In the genomic region with DNA sequence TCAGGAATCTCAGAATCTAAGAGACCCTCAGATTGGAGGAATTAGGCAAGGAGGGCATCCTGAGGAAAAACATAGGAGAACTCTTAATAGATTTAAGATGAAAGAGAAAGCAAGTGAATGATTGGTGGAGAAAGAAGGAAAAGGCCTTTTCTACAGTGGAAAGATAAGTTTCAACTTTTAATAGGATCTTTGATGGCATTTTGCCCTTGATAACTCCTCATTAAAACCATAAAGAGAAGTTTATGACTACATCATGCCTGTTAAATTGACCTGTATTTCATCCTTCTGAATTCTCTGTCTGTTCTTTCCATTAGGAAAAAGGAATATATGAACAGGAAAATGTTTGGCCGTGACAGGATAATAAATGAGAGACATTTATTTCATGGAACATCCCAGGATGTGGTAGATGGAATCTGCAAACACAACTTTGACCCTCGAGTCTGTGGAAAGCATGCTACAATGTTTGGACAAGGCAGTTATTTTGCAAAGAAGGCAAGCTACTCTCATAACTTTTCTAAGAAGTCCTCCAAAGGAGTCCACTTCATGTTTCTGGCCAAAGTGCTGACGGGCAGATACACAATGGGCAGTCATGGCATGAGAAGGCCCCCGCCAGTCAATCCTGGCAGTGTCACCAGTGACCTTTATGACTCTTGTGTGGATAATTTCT, we compare ENCODE assay signal across 28 cellular contexts.
DNase-seq lines count a peak whose midpoint lies in the region; ATAC-seq and TF ChIP-seq lines count a peak whose summit lies in the region.
"Had no signal": no experiment of that assay in that cellular context is flagged by ENCODE, and none has a peak within 500 bp of the region (broad histone marks: within the 10 kb centered on the region; RNA-seq: fewer than 3 reads in every experiment).

No MANE protein-coding gene starts in this region.

- H3K4me1 Mint-ChIP-seq in dendritic cell treated with granulocyte-macrophage colony-stimulating factor and Interleukin-4, amounts not matched to agents 40 ng/mL and 50 ng/mL, for 4 days (ENCODE audit: low read depth): peaks cover 32% of the 10 kb centered on the region

- no peaks in the 10 kb centered on the region for H3K27me3 Mint-ChIP-seq in dendritic cell treated with granulocyte-macrophage colony-stimulating factor and Interleukin-4, amounts not matched to agents 40 ng/mL and 50 ng/mL, for 4 days
- H3K27me3 Mint-ChIP-seq: CD8-positive, alpha-beta memory T cell had no signal

- peak; percentile 51 for DNase-seq in EH (ENCODE audit: low read depth)
- no peak for DNase-seq in RWPE2 (ENCODE audit: low spot score)
- no peak for DNase-seq in iPS-NIHi7 (ENCODE audit: extremely low spot score)
- DNase-seq in coronary artery (ENCODE audit: low spot score): no peak
- DNase-seq: activated CD4-positive, alpha-beta T cell treated with anti-CD3 and anti-CD28 coated beads for 4 hours; activated CD8-positive, alpha-beta memory T cell treated with anti-CD3 and anti-CD28 coated beads, Interleukin-2, amount 50 U/mL, for 48 hours; amniotic stem cell; CD8-positive, alpha-beta memory T cell; effector CD4-positive, alpha-beta T cell; esophagus squamous epithelium; gastrocnemius medialis; GDM1; Kasumi-1; NCI-H1048; NCI-H2029 treated with DMSO at 0.1 percent for 48 hours; NCI-H446; occipital lobe; PC-3; SHP77 treated with DMSO at 0.1 percent for 48 hours; stimulated activated CD4-positive, alpha-beta T cell treated with anti-CD3 and anti-CD28 coated beads, Interleukin-4, amount 100 ng/mL, for 4 hours; stomach; SW 1271; transverse colon had no signal

- peak overlapping the region; percentile 45 for H3K27ac Mint-ChIP-seq in dendritic cell treated with granulocyte-macrophage colony-stimulating factor and Interleukin-4, amounts not matched to agents 40 ng/mL and 50 ng/mL, for 4 days

- H3K4me1 ChIP-seq in RWPE2 (ENCODE audit: insufficient read depth, poor library complexity, severe bottlenecking) (peaks cover 15% of the 10 kb centered on the region), neutrophil (ENCODE audit: control insufficient read depth in 1 of 2, insufficient read depth in 1 of 2, low read depth in 1 of 2, low read length in 1 of 2) (peaks cover 45 to 55% of the 10 kb centered on the region in 2 experiments)

- intact Hi-C loops in dendritic cell treated with granulocyte-macrophage colony-stimulating factor and Interleukin-4, amounts not matched to agents 40 ng/mL and 50 ng/mL, for 4 days (cut with micrococcal nuclease): loop anchor here (10.0 kb wide), 1 partner anchor 430 kb away; no protein-coding TSS in a partner anchor

- peak overlapping the region; percentile 38 for H3K27ac ChIP-seq in RWPE2 (ENCODE audit: poor library complexity, severe bottlenecking)
- peak overlapping the region; percentile 87 for H3K27ac ChIP-seq in neutrophil
- H3K27ac ChIP-seq in coronary artery: no peak overlapping the region
- H3K27ac ChIP-seq: esophagus squamous epithelium, gastrocnemius medialis had no signal

- no peak overlapping the region for H3K4me3 ChIP-seq in RWPE2 (ENCODE audit: severe bottlenecking)
- H3K4me3 ChIP-seq in neutrophil (ENCODE audit: low read depth in 1 of 2, low read length in 1 of 2): no peak overlapping the region
- H3K4me3 ChIP-seq in coronary artery: no peak overlapping the region
- H3K4me3 ChIP-seq: esophagus squamous epithelium, gastrocnemius medialis, lung, stomach, transverse colon had no signal

- ATAC-seq in RWPE2 (ENCODE audit: low read depth): no peak
- no peak for ATAC-seq in GM21576 (IDR thresholded peaks at IDR 0.05; ENCODE audit: unreplicated experiment)
- no peak for ATAC-seq in GM21447 (IDR thresholded peaks at IDR 0.05; ENCODE audit: unreplicated experiment)
- ATAC-seq: gastrocnemius medialis, PC-3 had no signal

- peaks cover 97% of the 10 kb centered on the region for H3K36me3 ChIP-seq in RWPE2 (ENCODE audit: low read depth)
- peaks cover 6% of the 10 kb centered on the region for H3K36me3 ChIP-seq in neutrophil

- no peak overlapping the region for H3K4me3 Mint-ChIP-seq in dendritic cell treated with granulocyte-macrophage colony-stimulating factor and Interleukin-4, amounts not matched to agents 40 ng/mL and 50 ng/mL, for 4 days
- H3K4me3 Mint-ChIP-seq: CD8-positive, alpha-beta memory T cell had no signal

- TF ChIP-seq CTCF in RWPE2 (IDR thresholded peaks at IDR 0.05; ENCODE audit: poor library complexity, severe bottlenecking) (no peak), neutrophil (IDR thresholded peaks at IDR 0.05) (no peak), coronary artery (IDR thresholded peaks at IDR 0.05) (no peak)

- H3K9me3 Mint-ChIP-seq in dendritic cell treated with granulocyte-macrophage colony-stimulating factor and Interleukin-4, amounts not matched to agents 40 ng/mL and 50 ng/mL, for 4 days: no peaks in the 10 kb centered on the region
- H3K9me3 Mint-ChIP-seq: CD8-positive, alpha-beta memory T cell had no signal

- H3K36me3 Mint-ChIP-seq in dendritic cell treated with granulocyte-macrophage colony-stimulating factor and Interleukin-4, amounts not matched to agents 40 ng/mL and 50 ng/mL, for 4 days (ENCODE audit: low read depth): peaks cover 54% of the 10 kb centered on the region

- no peaks in the 10 kb centered on the region for H3K9me3 ChIP-seq in RWPE2 (ENCODE audit: severe bottlenecking)
- H3K9me3 ChIP-seq in neutrophil: no peaks in the 10 kb centered on the region
- H3K9me3 ChIP-seq: esophagus squamous epithelium, gastrocnemius medialis, stomach, transverse colon had no signal

- H3K27me3 ChIP-seq in RWPE2 (ENCODE audit: insufficient read depth, poor library complexity, severe bottlenecking): no peaks in the 10 kb centered on the region
- H3K27me3 ChIP-seq in neutrophil: no peaks in the 10 kb centered on the region
- H3K27me3 ChIP-seq: esophagus squamous epithelium, gastrocnemius medialis, stomach, transverse colon had no signal

Comparison
In these comparisons a context has a peak if more than half of its experiments do, and no peak if none do; other contexts are left out.
1. H3K27ac ChIP-seq: peak in RWPE2 (single experiment) and neutrophil (single experiment); none in coronary artery (0 of 2).